In genomic region chr12:113965951-113966797, GRCh38 we compare ENCODE assay signal across 8 cellular contexts. TPM values are rescaled to one million over a fixed set of nuclear protein-coding genes. Genes with fewer than 3 reads are reported as not detected.
DNase-seq lines count a peak whose midpoint lies in the region; FAIRE-seq and TF ChIP-seq lines count a peak whose summit lies in the region.

Gene RBM19 (minus strand): TSS chr12:113966325. CDS start chr12:113966227, 98 bp downstream.

- TF ChIP-seq CTCF in HFFc6 (IDR thresholded peaks at IDR 0.05) (peak; percentile 92), subcutaneous adipose tissue (IDR thresholded peaks at IDR 0.05; ENCODE audit: low read depth) (no peak)

- H3K9me3 Mint-ChIP-seq in HFFc6 = no peaks in the 10 kb centered on the region
- H3K9me3 Mint-ChIP-seq in activated naive CD4-positive, alpha-beta T cell treated with anti-CD3 and anti-CD28 coated beads for 36 hours = peaks cover 1% of the 10 kb centered on the region

- H3K27me3 Mint-ChIP-seq in HFFc6 (ENCODE audit: insufficient read depth) = peaks cover 12% of the 10 kb centered on the region
- no peaks in the 10 kb centered on the region for H3K27me3 Mint-ChIP-seq in activated naive CD4-positive, alpha-beta T cell treated with anti-CD3 and anti-CD28 coated beads for 36 hours (ENCODE audit: low read depth)

- H3K4me3 ChIP-seq in GM08714 (ENCODE audit: low read length) (peak within 1 kb of the TSS; percentile 91), neuronal stem cell (ENCODE audit: low read length in 2 of 2) (peak within 1 kb of the TSS; percentile 78 to 89)

- peaks cover 8 to 14% of the 10 kb centered on the region in 2 donors for H3K36me3 ChIP-seq in neuronal stem cell (replicated peaks in 1 of 2; ENCODE audit: control insufficient read depth in 2 of 2, insufficient read depth in 2 of 2, low read length in 2 of 2)

- FAIRE-seq in frontal cortex (lab: Jason Lieb, UNC) = peak; percentile 91

- CTCF ChIA-PET in activated naive CD4-positive, alpha-beta T cell treated with anti-CD3 and anti-CD28 coated beads for 36 hours (lab: Charles Lee) = interaction anchor here (0.6 to 1.3 kb wide), 7 partner anchors 9 to 1059 kb away, joined by 3 to 4 read pairs (median 3); no protein-coding TSS in a partner anchor

- no peak within 1 kb of the TSS for H2BK15ac ChIP-seq in neuronal stem cell (ENCODE audit: low read length)

- peak within 1 kb of the TSS; percentile 96 for H3K27ac Mint-ChIP-seq in HFFc6
- peak within 1 kb of the TSS; percentile 91 for H3K27ac Mint-ChIP-seq in activated naive CD4-positive, alpha-beta T cell treated with anti-CD3 and anti-CD28 coated beads for 36 hours

- peak within 1 kb of the TSS; percentile 69 for H3K4me2 ChIP-seq in neuronal stem cell (ENCODE audit: insufficient read depth, low read length, poor library complexity, severe bottlenecking)

- H3K4me1 Mint-ChIP-seq in HFFc6 (ENCODE audit: low read depth) = peaks cover 44% of the 10 kb centered on the region
- peaks cover 52% of the 10 kb centered on the region for H3K4me1 Mint-ChIP-seq in activated naive CD4-positive, alpha-beta T cell treated with anti-CD3 and anti-CD28 coated beads for 36 hours (ENCODE audit: low read depth)

- H4K8ac ChIP-seq in neuronal stem cell (ENCODE audit: low read depth, low read length) = peak within 1 kb of the TSS; percentile 29

- H2AFZ ChIP-seq in neuronal stem cell (ENCODE audit: low read length) = peak within 1 kb of the TSS; percentile 94

- no peak within 1 kb of the TSS for H3K27ac ChIP-seq in neuronal stem cell (replicated peaks; ENCODE audit: low read length)

- no peak within 1 kb of the TSS for H3K4ac ChIP-seq in neuronal stem cell (ENCODE audit: low read length)

- peak within 1 kb of the TSS; percentile 61 for H3K9ac ChIP-seq in neuronal stem cell (ENCODE audit: low read depth, low read length, poor library complexity)

- no CpG with 5 or more reads among the region's 46 CpGs for WGBS in neuronal stem cell (ENCODE audit: extremely low coverage in 2 of 2, insufficient read length in 2 of 2, insufficient replicate concordance in 1 of 2), 2 donors

- no peak within 1 kb of the TSS for H3K14ac ChIP-seq in neuronal stem cell (ENCODE audit: low read length)

- peak within 1 kb of the TSS; percentile 37 for H3K23ac ChIP-seq in neuronal stem cell (ENCODE audit: low read depth, low read length, poor library complexity)

- H3K27me3 ChIP-seq in neuronal stem cell (ENCODE audit: control insufficient read depth in 3 of 3, insufficient read depth in 3 of 3, low read depth in 1 of 3, low read length in 3 of 3) = peaks cover 0 to 25% (median 2%) of the 10 kb centered on the region in 3 experiments

- DNase-seq in HFFc6 = peak; percentile 98
- peak; percentile 99 for DNase-seq in NAMALWA (ENCODE audit: low spot score)
- DNase-seq in SK-N-DZ (ENCODE audit: low spot score) = peak; percentile 97
- DNase-seq in activated naive CD4-positive, alpha-beta T cell treated with anti-CD3 and anti-CD28 coated beads for 36 hours = peak; percentile 98
- DNase-seq in frontal cortex (ENCODE audit: low spot score in 2 of 2) = peak; percentile 84 to 97
- peak; percentile 98 for DNase-seq in neuronal stem cell (ENCODE audit: low spot score)

- H3K4me3 Mint-ChIP-seq in HFFc6 = peak within 1 kb of the TSS; percentile 100
- peak within 1 kb of the TSS; percentile 100 for H3K4me3 Mint-ChIP-seq in activated naive CD4-positive, alpha-beta T cell treated with anti-CD3 and anti-CD28 coated beads for 36 hours

- no peak within 1 kb of the TSS for H3K18ac ChIP-seq in neuronal stem cell (ENCODE audit: low read length)

- peaks cover 2 to 5% of the 10 kb centered on the region in 2 donors for H3K4me1 ChIP-seq in neuronal stem cell (ENCODE audit: control insufficient read depth in 2 of 2, insufficient read depth in 1 of 2, low read depth in 1 of 2, low read length in 2 of 2)

- no peak within 1 kb of the TSS for H4K91ac ChIP-seq in neuronal stem cell (ENCODE audit: low read depth, low read length, poor library complexity)

- H2BK120ac ChIP-seq in neuronal stem cell (ENCODE audit: low read depth, low read length) = no peak within 1 kb of the TSS

- peaks cover 14% of the 10 kb centered on the region for H3K36me3 Mint-ChIP-seq in HFFc6 (ENCODE audit: low read depth)
- H3K36me3 Mint-ChIP-seq in activated naive CD4-positive, alpha-beta T cell treated with anti-CD3 and anti-CD28 coated beads for 36 hours (ENCODE audit: low read depth) = peaks cover 18% of the 10 kb centered on the region

- H2BK12ac ChIP-seq in neuronal stem cell (ENCODE audit: low read length) = no peak within 1 kb of the TSS

- no peak within 1 kb of the TSS for H2AK5ac ChIP-seq in neuronal stem cell (ENCODE audit: low read depth, low read length)

- H2BK5ac ChIP-seq in neuronal stem cell (ENCODE audit: low read length) = no peak within 1 kb of the TSS

- H3K79me1 ChIP-seq in neuronal stem cell (ENCODE audit: low read depth, low read length) = no peaks in the 10 kb centered on the region

- peaks cover 0 to 2% of the 10 kb centered on the region in 2 donors for H3K9me3 ChIP-seq in neuronal stem cell (replicated peaks in 1 of 2; ENCODE audit: control insufficient read depth in 2 of 2, insufficient read depth in 1 of 2, low read depth in 1 of 2, low read length in 2 of 2)

- intact Hi-C loops in activated naive CD4-positive, alpha-beta T cell treated with anti-CD3 and anti-CD28 coated beads for 36 hours (cut with micrococcal nuclease) = loop anchor here (1.0 to 10.0 kb wide), 2 partner anchors 542 to 981 kb away; no protein-coding TSS in a partner anchor

RNA-seq across cellular contexts. Expression of gene RBM19, which starts in this region (rescaled TPM):
- 10 to 100 TPM; 27.8 to 34.8 (median 29.8) TPM for total RNA-seq in HFFc6 (2021; fragmentation: NEBNext Ultra II Directional; extraction: Animal tissue kit (Norgen Biotek cat#: 25700))
- 25.3 and 30.1 TPM in 2 replicates for polyA plus RNA-seq in SK-N-DZ (2014; cell fraction: cytosol; rRNA removed)
- 72.0 and 106 TPM in 2 replicates for polyA plus RNA-seq in SK-N-DZ (2014; cell fraction: nucleus; rRNA removed)
- total RNA-seq in activated naive CD4-positive, alpha-beta T cell treated with anti-CD3 and anti-CD28 coated beads for 36 hours = 10 to 100 TPM; 89.0 to 96.2 TPM
- total RNA-seq in frontal cortex = 14.7 TPM
- 11.9 TPM for polyA plus RNA-seq in neuronal stem cell (2013, experiment 1 of 2)
- polyA plus RNA-seq in neuronal stem cell (2013, experiment 2 of 2) = 11.5 TPM
- total RNA-seq in subcutaneous adipose tissue = 10 to 100 TPM; 19.2 to 54.4 (median 32.1) TPM
